ENCODE assay signal across 13 cellular contexts in the genomic region with DNA sequence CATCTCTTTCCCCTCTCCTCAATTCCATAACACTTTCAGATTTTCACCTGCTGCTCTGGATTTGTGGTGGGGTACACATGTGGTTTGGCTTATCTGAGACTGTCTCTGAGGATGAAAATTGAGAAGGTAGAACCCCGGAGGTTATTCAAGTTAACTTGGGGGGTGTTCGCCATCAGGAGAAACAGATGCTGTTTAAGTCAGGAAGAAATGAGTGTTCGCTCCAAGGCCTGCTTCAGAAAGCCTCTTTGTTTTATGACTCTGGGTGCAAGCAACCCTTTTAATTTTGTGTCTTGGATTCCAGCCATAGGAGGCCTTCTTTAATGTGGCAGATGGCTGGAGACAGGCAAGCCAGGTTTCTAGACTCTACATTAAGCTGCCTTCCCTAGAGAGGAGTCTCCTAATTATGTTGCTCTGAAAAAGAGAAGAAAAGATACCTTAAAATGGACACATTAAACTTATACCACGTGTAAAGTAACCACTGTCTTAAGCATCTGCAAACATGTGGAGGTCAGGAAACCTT.
"Had no signal": no experiment of that assay in that cellular context is flagged by ENCODE, and none has a peak within 500 bp of the region (broad histone marks: within the 10 kb centered on the region; RNA-seq: fewer than 3 reads in every experiment).

No MANE protein-coding gene starts in this region.

- H3K4me3 Mint-ChIP-seq: activated CD4-positive, alpha-beta memory T cell treated with anti-CD3 and anti-CD28 coated beads, Interleukin-2, amount 10 ng/mL, durations not matched to agents 7 days and 5 days; activated CD4-positive, alpha-beta T cell treated with anti-CD3 and anti-CD28 coated beads for 36 hours; neural crest cell; stimulated activated naive CD8-positive, alpha-beta T cell treated with anti-CD3 and anti-CD28 coated beads, Interleukin-15, amount 100 ng/mL, for 72 hours had no signal

- ATAC-seq: activated CD4-positive, alpha-beta T cell treated with anti-CD3 and anti-CD28 coated beads for 36 hours; foreskin keratinocyte; pancreas; stimulated activated naive CD8-positive, alpha-beta T cell treated with anti-CD3 and anti-CD28 coated beads, Interleukin-15, amount 100 ng/mL, for 72 hours had no signal

- H3K4me3 ChIP-seq: left ventricle myocardium inferior, pancreas had no signal

- H3K27ac Mint-ChIP-seq: activated CD4-positive, alpha-beta memory T cell treated with anti-CD3 and anti-CD28 coated beads, Interleukin-2, amount 10 ng/mL, durations not matched to agents 7 days and 5 days; activated CD4-positive, alpha-beta T cell treated with anti-CD3 and anti-CD28 coated beads for 36 hours; stimulated activated naive CD8-positive, alpha-beta T cell treated with anti-CD3 and anti-CD28 coated beads, Interleukin-15, amount 100 ng/mL, for 72 hours had no signal

- H3K36me3 ChIP-seq: left ventricle myocardium inferior, pancreas had no signal

- H3K27ac ChIP-seq: foreskin keratinocyte, left ventricle myocardium inferior, pancreas had no signal

- H3K9me3 Mint-ChIP-seq: activated CD4-positive, alpha-beta memory T cell treated with anti-CD3 and anti-CD28 coated beads, Interleukin-2, amount 10 ng/mL, durations not matched to agents 7 days and 5 days; neural crest cell; stimulated activated naive CD8-positive, alpha-beta T cell treated with anti-CD3 and anti-CD28 coated beads, Interleukin-15, amount 100 ng/mL, for 72 hours had no signal

- DNase-seq: activated CD4-positive, alpha-beta memory T cell treated with anti-CD3 and anti-CD28 coated beads, Interleukin-2, amount 10 ng/mL, durations not matched to agents 7 days and 5 days; activated CD4-positive, alpha-beta T cell treated with anti-CD3 and anti-CD28 coated beads for 36 hours; activated gamma-delta T cell; activated T-cell treated with anti-CD3 and anti-CD28 coated beads, Interleukin-2, amount 50 U/mL, for 48 hours; aorta; foreskin keratinocyte; left ventricle myocardium inferior; mesenchymal stem cell; pancreas; retina; stimulated activated CD4-positive, alpha-beta T cell treated with anti-CD3 and anti-CD28 coated beads, Interleukin-4, amount 100 ng/mL, for 1 hour; stimulated activated naive CD8-positive, alpha-beta T cell treated with anti-CD3 and anti-CD28 coated beads, Interleukin-15, amount 100 ng/mL, for 72 hours had no signal

- H3K9me3 ChIP-seq: left ventricle myocardium inferior, pancreas had no signal

- H3K27me3 ChIP-seq: foreskin keratinocyte, pancreas had no signal
